In genomic region chr3:152304160-152304559, GRCh38 we compare ENCODE assay signal across 16 cellular contexts. TPM values are rescaled to one million over a fixed set of nuclear protein-coding genes. Genes with fewer than 3 reads are reported as not detected.
DNase-seq lines count a peak whose midpoint lies in the region; ATAC-seq, FAIRE-seq and TF ChIP-seq lines count a peak whose summit lies in the region.
"Had no signal": no experiment of that assay in that cellular context is flagged by ENCODE, and none has a peak within 500 bp of the region (broad histone marks: within the 10 kb centered on the region; RNA-seq: fewer than 3 reads in every experiment).

No MANE protein-coding gene starts in this region.

- no peak for TF ChIP-seq POLR2A in HepG2 (IDR thresholded peaks at IDR 0.05; ENCODE audit: insufficient read depth in 1 of 2, low read depth in 2 of 2, low read length in 2 of 2)

- H3K4me2 ChIP-seq in HepG2 (ENCODE audit: low read depth, low read length): 0 out of 2 replicates have a peak overlapping the region, but pooled peaks have one; percentile 29

- no peaks in the 10 kb centered on the region for H3K27me3 ChIP-seq in HepG2 (ENCODE audit: control insufficient read depth in 1 of 2, insufficient read depth in 2 of 2, low read length in 2 of 2)
- H3K27me3 ChIP-seq: foreskin keratinocyte, pancreas had no signal

- TF ChIP-seq CTCF in HepG2 (CRISPR knock-in tag; IDR thresholded peaks at IDR 0.05): no peak

- H3K4me3 ChIP-seq in HepG2 (replicated peaks in 1 of 3; ENCODE audit: insufficient read depth in 1 of 3, low read depth in 2 of 3, low read length in 3 of 3): no peak overlapping the region
- H3K4me3 ChIP-seq: pancreas had no signal

- BruUV-seq in HepG2 (replicated peaks; lab: Mats Ljungman, UMichigan): no TSS peak

- peak overlapping the region; percentile 77 for H3K27ac Mint-ChIP-seq in activated naive CD4-positive, alpha-beta T cell treated with anti-CD3 and anti-CD28 coated beads, Interleukin-2, amount 50 U/mL, for 24 hours
- H3K27ac Mint-ChIP-seq: mesothelial cell of epicardium had no signal

- H3K36me3 ChIP-seq in HepG2 (replicated peaks in 1 of 2; ENCODE audit: control insufficient read depth in 1 of 2, insufficient read depth in 2 of 2, low read length in 2 of 2): peaks cover 1 to 3% of the 10 kb centered on the region in 2 experiments; a peak in 1 of 5 replicates
- H3K36me3 ChIP-seq: pancreas had no signal

- intact Hi-C loops in HepG2 (cut with micrococcal nuclease; ENCODE audit: unreplicated experiment): loop anchor here (10.0 kb wide), 1 partner anchor 141 kb away; no protein-coding TSS in a partner anchor

- peaks cover 23% of the 10 kb centered on the region for H3K36me3 Mint-ChIP-seq in activated naive CD4-positive, alpha-beta T cell treated with anti-CD3 and anti-CD28 coated beads, Interleukin-2, amount 50 U/mL, for 24 hours

- in situ Hi-C loops in HepG2 (cut with HindIII; ENCODE audit: extremely low pct_ligation_motif_present, low pct_unique_long_range_greater_than_20kb): no loop called here

- FAIRE-seq in HepG2 (lab: Jason Lieb, UNC): no peak

- peak overlapping the region; percentile 15 for H3K27ac ChIP-seq in HepG2 (ENCODE audit: extremely low read length, insufficient read depth, low read length)
- H3K27ac ChIP-seq: foreskin keratinocyte had no signal

- TF ChIP-seq EP300 in HepG2 (IDR thresholded peaks at IDR 0.05; ENCODE audit: low read depth in 2 of 2, low read length in 2 of 2) (no peak), HepG2 (CRISPR knock-in tag; IDR thresholded peaks at IDR 0.05; ENCODE audit: borderline replicate concordance) (no peak)

- no peak for ATAC-seq in HepG2
- ATAC-seq: foreskin keratinocyte, pancreas had no signal

- no peak for TF ChIP-seq RAD21 in HepG2 (CRISPR knock-in tag; IDR thresholded peaks at IDR 0.05)

- POLR2A ChIA-PET in HepG2 (lab: Yijun Ruan, JAX): interaction anchor here (1.1 kb wide), 1 partner anchor 35 kb away, joined by 4 read pairs; the partner anchor contains the start of gene MBNL1

- no peak overlapping the region for H3K9ac ChIP-seq in HepG2 (ENCODE audit: insufficient read depth, low read depth, low read length)

- CTCF ChIA-PET in HepG2 (lab: Yijun Ruan, JAX; ENCODE audit: low intra/inter-chr PET ratio, low total read pairs): no interaction called here

- peak overlapping the region; percentile 19 for H3K4me3 Mint-ChIP-seq in activated naive CD4-positive, alpha-beta T cell treated with anti-CD3 and anti-CD28 coated beads, Interleukin-2, amount 50 U/mL, for 24 hours
- H3K4me3 Mint-ChIP-seq: mesothelial cell of epicardium had no signal

- H3K9me3 ChIP-seq in HepG2 (ENCODE audit: low read length): no peaks in the 10 kb centered on the region
- H3K9me3 ChIP-seq: pancreas had no signal

- H2AFZ ChIP-seq in HepG2 (ENCODE audit: low read length): no peak overlapping the region

- H4K20me1 ChIP-seq in HepG2 (ENCODE audit: insufficient read depth, low read length): no peaks in the 10 kb centered on the region

- DNase-seq in activated naive CD4-positive, alpha-beta T cell (lab: John Stamatoyannopoulos, UW): no peak
- peak; percentile 97 for DNase-seq in NCI-H526 treated with DMSO at 0.1 percent for 48 hours (lab: John Stamatoyannopoulos, UW)
- DNase-seq in HepG2 (ENCODE audit: low spot score): no peak
- peak; percentile 50 for DNase-seq in superior temporal gyrus (ENCODE audit: extremely low spot score)
- DNase-seq in 8988T: no peak
- no peak for DNase-seq in HUDEP-2 (lab: John Stamatoyannopoulos, UW; ENCODE audit: unreplicated experiment in 76 of 76)
- no peak for DNase-seq in anterior cingulate cortex (lab: John Stamatoyannopoulos, UW)
- DNase-seq: caudate nucleus, foreskin keratinocyte, Kasumi-1, NCI-H1417, NCI-H2227 treated with DMSO at 0.1 percent for 48 hours, pancreas, substantia nigra had no signal

- H3K9me3 Mint-ChIP-seq in activated naive CD4-positive, alpha-beta T cell treated with anti-CD3 and anti-CD28 coated beads, Interleukin-2, amount 50 U/mL, for 24 hours: no peaks in the 10 kb centered on the region
- H3K9me3 Mint-ChIP-seq: mesothelial cell of epicardium had no signal

- peaks cover 87% of the 10 kb centered on the region for H3K79me2 ChIP-seq in HepG2 (ENCODE audit: insufficient read depth, low read length)

- peaks cover 98% of the 10 kb centered on the region for H3K4me1 Mint-ChIP-seq in activated naive CD4-positive, alpha-beta T cell treated with anti-CD3 and anti-CD28 coated beads, Interleukin-2, amount 50 U/mL, for 24 hours

- peaks cover 99% of the 10 kb centered on the region for H3K4me1 ChIP-seq in HepG2 (ENCODE audit: insufficient read depth, low read length)

- H3K27me3 Mint-ChIP-seq in activated naive CD4-positive, alpha-beta T cell treated with anti-CD3 and anti-CD28 coated beads, Interleukin-2, amount 50 U/mL, for 24 hours: no peaks in the 10 kb centered on the region

TF ChIP-seq in HepG2, 621 proteins besides CTCF, POLR2A, EP300 and RAD21 (continues in another document):
- TF ChIP-seq, protein P1, sequence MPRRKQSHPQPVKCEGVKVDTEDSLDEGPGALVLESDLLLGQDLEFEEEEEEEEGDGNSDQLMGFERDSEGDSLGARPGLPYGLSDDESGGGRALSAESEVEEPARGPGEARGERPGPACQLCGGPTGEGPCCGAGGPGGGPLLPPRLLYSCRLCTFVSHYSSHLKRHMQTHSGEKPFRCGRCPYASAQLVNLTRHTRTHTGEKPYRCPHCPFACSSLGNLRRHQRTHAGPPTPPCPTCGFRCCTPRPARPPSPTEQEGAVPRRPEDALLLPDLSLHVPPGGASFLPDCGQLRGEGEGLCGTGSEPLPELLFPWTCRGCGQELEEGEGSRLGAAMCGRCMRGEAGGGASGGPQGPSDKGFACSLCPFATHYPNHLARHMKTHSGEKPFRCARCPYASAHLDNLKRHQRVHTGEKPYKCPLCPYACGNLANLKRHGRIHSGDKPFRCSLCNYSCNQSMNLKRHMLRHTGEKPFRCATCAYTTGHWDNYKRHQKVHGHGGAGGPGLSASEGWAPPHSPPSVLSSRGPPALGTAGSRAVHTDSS (CRISPR knock-in tag; conservative IDR thresholded peaks at IDR 0.05): no peak
- no peak for TF ChIP-seq FOXA3 (CRISPR knock-in tag; IDR thresholded peaks at IDR 0.05)
- TF ChIP-seq DNMT1 (CRISPR knock-in tag; IDR thresholded peaks at IDR 0.05): no peak
- no peak for TF ChIP-seq CAMTA2 (CRISPR knock-in tag; IDR thresholded peaks at IDR 0.05; ENCODE audit: borderline replicate concordance)
- TF ChIP-seq SMARCE1 (IDR thresholded peaks at IDR 0.05; ENCODE audit: borderline replicate concordance): no peak
- no peak for TF ChIP-seq EEA1 (CRISPR knock-in tag; IDR thresholded peaks at IDR 0.05; ENCODE audit: borderline replicate concordance)
- no peak for TF ChIP-seq GTF3A (CRISPR knock-in tag; conservative IDR thresholded peaks at IDR 0.05)
- TF ChIP-seq, protein P2, sequence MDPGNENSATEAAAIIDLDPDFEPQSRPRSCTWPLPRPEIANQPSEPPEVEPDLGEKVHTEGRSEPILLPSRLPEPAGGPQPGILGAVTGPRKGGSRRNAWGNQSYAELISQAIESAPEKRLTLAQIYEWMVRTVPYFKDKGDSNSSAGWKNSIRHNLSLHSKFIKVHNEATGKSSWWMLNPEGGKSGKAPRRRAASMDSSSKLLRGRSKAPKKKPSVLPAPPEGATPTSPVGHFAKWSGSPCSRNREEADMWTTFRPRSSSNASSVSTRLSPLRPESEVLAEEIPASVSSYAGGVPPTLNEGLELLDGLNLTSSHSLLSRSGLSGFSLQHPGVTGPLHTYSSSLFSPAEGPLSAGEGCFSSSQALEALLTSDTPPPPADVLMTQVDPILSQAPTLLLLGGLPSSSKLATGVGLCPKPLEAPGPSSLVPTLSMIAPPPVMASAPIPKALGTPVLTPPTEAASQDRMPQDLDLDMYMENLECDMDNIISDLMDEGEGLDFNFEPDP (CRISPR knock-in tag; conservative IDR thresholded peaks at IDR 0.05): no peak
- no peak for TF ChIP-seq RXRB (CRISPR knock-in tag; IDR thresholded peaks at IDR 0.05; ENCODE audit: borderline replicate concordance)
- no peak for TF ChIP-seq GLI4 (CRISPR knock-in tag; IDR thresholded peaks at IDR 0.05; ENCODE audit: borderline replicate concordance)
- no peak for TF ChIP-seq FOXO1 (CRISPR knock-in tag; IDR thresholded peaks at IDR 0.05)
- TF ChIP-seq, protein P3, sequence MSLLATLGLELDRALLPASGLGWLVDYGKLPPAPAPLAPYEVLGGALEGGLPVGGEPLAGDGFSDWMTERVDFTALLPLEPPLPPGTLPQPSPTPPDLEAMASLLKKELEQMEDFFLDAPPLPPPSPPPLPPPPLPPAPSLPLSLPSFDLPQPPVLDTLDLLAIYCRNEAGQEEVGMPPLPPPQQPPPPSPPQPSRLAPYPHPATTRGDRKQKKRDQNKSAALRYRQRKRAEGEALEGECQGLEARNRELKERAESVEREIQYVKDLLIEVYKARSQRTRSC (CRISPR knock-in tag; IDR thresholded peaks at IDR 0.05; ENCODE audit: low read depth): no peak
- no peak for TF ChIP-seq SNRNP70 (IDR thresholded peaks at IDR 0.05; ENCODE audit: low read depth, low read length)
- TF ChIP-seq ZNF703 (CRISPR knock-in tag; IDR thresholded peaks at IDR 0.05; ENCODE audit: borderline replicate concordance): no peak
- TF ChIP-seq ELF3 (CRISPR knock-in tag; IDR thresholded peaks at IDR 0.05): no peak

RNA-seq across cellular contexts. Expression of gene MBNL1, which starts 35.4 kb away (rescaled TPM):
- total RNA-seq in HepG2 (2016; rRNA removed; fragmentation: Illumina TruSeq; extraction: Trizol): 55.4 TPM in 2 replicates
- 8.2 and 11.3 TPM in 2 replicates for total RNA-seq in HepG2 (2016; cell fraction: cytosol; rRNA removed; fragmentation: Illumina TruSeq; extraction: Trizol; ENCODE audit: low read depth)
- total RNA-seq in HepG2 (2016; cell fraction: insoluble cytoplasmic fraction; rRNA removed; fragmentation: Illumina TruSeq; extraction: Trizol): 50.3 and 56.4 TPM in 2 replicates
- 19.1 and 21.6 TPM in 2 replicates for total RNA-seq in HepG2 (2016; cell fraction: membrane; rRNA removed; fragmentation: Illumina TruSeq; extraction: Trizol)
- 106 and 117 TPM in 2 replicates for total RNA-seq in HepG2 (2016; cell fraction: nucleus; rRNA removed; fragmentation: Illumina TruSeq; extraction: Trizol)
- 19.3 and 27.1 TPM in 2 replicates for polyA plus RNA-seq in HepG2 (2011; rRNA removed)
- 23.1 and 24.2 TPM in 2 replicates for polyA plus RNA-seq in HepG2 (2011; cell fraction: cytosol; rRNA removed)
- 28.6 and 31.4 TPM in 2 replicates for polyA plus RNA-seq in HepG2 (2011; cell fraction: nucleus; rRNA removed)
- polyA plus RNA-seq in HepG2 (2012): 16.4 and 17.7 TPM in 2 replicates
- polyA plus RNA-seq in HepG2 (2016; cell fraction: cytosol; fragmentation: Illumina TruSeq; extraction: Trizol; ENCODE audit: low read depth): 1.4 and 1.5 TPM in 2 replicates
- 35.7 and 36.6 TPM in 2 replicates for polyA plus RNA-seq in HepG2 (2016; cell fraction: insoluble cytoplasmic fraction; fragmentation: Illumina TruSeq; extraction: Trizol; ENCODE audit: low read depth)
- 6.8 TPM in 2 replicates for polyA plus RNA-seq in HepG2 (2016; cell fraction: membrane; fragmentation: Illumina TruSeq; extraction: Trizol; ENCODE audit: low read depth)
- polyA plus RNA-seq in HepG2 (2016; cell fraction: nucleus; fragmentation: Illumina TruSeq; extraction: Trizol; ENCODE audit: insufficient read depth, low read depth): 41.8 and 44.0 TPM in 2 replicates
- polyA minus RNA-seq in HepG2 (2011; rRNA and poly(A)+ RNA removed; ENCODE audit: low replicate concordance): 130 and 203 TPM in 2 replicates
- 59.9 and 63.4 TPM in 2 replicates for polyA minus RNA-seq in HepG2 (2011; cell fraction: cytosol; rRNA and poly(A)+ RNA removed)
- polyA minus RNA-seq in HepG2 (2011; cell fraction: nucleus; rRNA and poly(A)+ RNA removed): 167 and 169 TPM in 2 replicates

Comparison
In these comparisons a context has a peak if more than half of its experiments do, and no peak if none do; other contexts are left out.
1. DNase-seq: peak in NCI-H526 treated with DMSO at 0.1 percent for 48 hours (single experiment) and superior temporal gyrus (single experiment); none in activated naive CD4-positive, alpha-beta T cell (0 of 4), HepG2 (single experiment), 8988T (single experiment), HUDEP-2 (0 of 76) and anterior cingulate cortex (0 of 58).